14 cellular contexts compared by ENCODE assay signal in the genomic region with DNA sequence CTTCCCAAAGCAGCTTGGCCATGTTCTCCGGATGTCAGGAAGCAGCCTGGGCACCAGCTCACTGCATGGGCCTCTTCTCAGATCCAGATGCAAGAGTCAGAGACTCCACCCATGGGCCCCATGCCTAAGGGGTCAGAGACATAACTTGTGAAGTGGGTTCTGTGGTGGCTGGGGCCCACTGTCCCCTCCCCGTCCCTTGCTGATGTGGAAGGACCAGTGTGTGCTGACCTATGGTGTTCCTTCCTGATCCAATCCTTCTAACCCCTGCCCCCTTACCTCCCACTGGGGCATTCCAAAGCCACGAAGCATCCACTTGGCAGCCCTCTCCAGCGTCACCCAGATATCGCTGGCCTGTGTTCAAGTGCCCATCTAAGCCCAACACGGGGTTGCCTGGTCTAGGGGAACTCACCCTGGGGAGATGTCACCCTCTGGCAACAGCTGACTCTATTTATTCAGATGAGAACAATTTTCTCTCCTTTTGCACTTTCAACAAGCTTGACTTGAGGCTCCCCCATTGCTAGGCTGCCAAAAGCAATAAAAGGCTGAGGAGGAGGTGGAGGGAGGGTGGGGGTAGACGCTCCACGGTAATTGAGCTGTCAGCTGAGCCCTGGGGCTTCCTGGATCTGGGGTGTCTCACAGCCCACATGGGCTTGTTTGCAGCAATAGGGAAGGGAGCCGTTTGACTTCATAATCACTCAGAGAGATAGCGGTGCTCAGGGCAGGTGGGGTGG.
DNase-seq lines count a peak whose midpoint lies in the region; ATAC-seq and TF ChIP-seq lines count a peak whose summit lies in the region.
"Had no signal": no experiment of that assay in that cellular context is flagged by ENCODE, and none has a peak within 500 bp of the region (broad histone marks: within the 10 kb centered on the region; RNA-seq: fewer than 3 reads in every experiment).

No MANE protein-coding gene starts in this region.

- DNase-seq in LHCN-M2 (ENCODE audit: low read depth) (peak; percentile 44), coronary artery (ENCODE audit: low spot score) (peak; percentile 85), left kidney (ENCODE audit: low read depth, low spot score) (peak; percentile 89), suprapubic skin (ENCODE audit: low spot score in 2 of 2) (peak in 1 of 2 donors; percentile 86), UCSD-AML1 (lab: John Stamatoyannopoulos, UW; ENCODE audit: unreplicated experiment) (no peak), NK-92 (lab: John Stamatoyannopoulos, UW; ENCODE audit: unreplicated experiment) (no peak), AG08396 (ENCODE audit: low spot score) (no peak)
- DNase-seq: activated CD4-positive, alpha-beta memory T cell treated with anti-CD3 and anti-CD28 coated beads, Interleukin-2, amount 10 ng/mL, durations not matched to agents 7 days and 5 days; activated naive CD4-positive, alpha-beta T cell treated with anti-CD3 and anti-CD28 coated beads, Interleukin-2, amount 10 ng/mL, durations not matched to agents 7 days and 5 days; CD4-positive, alpha-beta memory T cell; HCEC 1CT; NCI-H187 had no signal

- no peaks in the 10 kb centered on the region for H3K9me3 ChIP-seq in suprapubic skin

- TF ChIP-seq CTCF in coronary artery (IDR thresholded peaks at IDR 0.05) (no peak), suprapubic skin (IDR thresholded peaks at IDR 0.05) (no peak)

- no peak overlapping the region for H3K4me3 ChIP-seq in coronary artery
- H3K4me3 ChIP-seq in suprapubic skin, result no peak overlapping the region
- H3K4me3 ChIP-seq: skin epidermis had no signal

- no peaks in the 10 kb centered on the region for H3K27me3 ChIP-seq in suprapubic skin

- no peak for TF ChIP-seq EP300 in suprapubic skin (IDR thresholded peaks at IDR 0.05)

- no peak for TF ChIP-seq POLR2A in suprapubic skin (IDR thresholded peaks at IDR 0.05)

- 32% methylated on average over 9 of the region's 10 CpGs for WGBS in suprapubic skin

- peaks cover 33% of the 10 kb centered on the region for H3K4me1 ChIP-seq in suprapubic skin

- H3K27ac ChIP-seq in coronary artery (peak overlapping the region; percentile 94 to 95), suprapubic skin (peak overlapping the region; percentile 9)

- ATAC-seq in HG03565 (IDR thresholded peaks at IDR 0.05; ENCODE audit: unreplicated experiment), result no peak

- H3K36me3 ChIP-seq in suprapubic skin, result no peaks in the 10 kb centered on the region

Comparison
In these comparisons a context has a peak if more than half of its experiments do, and no peak if none do; other contexts are left out.
1. DNase-seq: peak in LHCN-M2 (single experiment), coronary artery (single experiment) and left kidney (single experiment); none in UCSD-AML1 (single experiment), NK-92 (single experiment) and AG08396 (single experiment).